ENCODE assay signal across 16 cellular contexts in genomic region chr15:74228723-74229081, GRCh38. TPM values are rescaled to one million over a fixed set of nuclear protein-coding genes. Genes with fewer than 3 reads are reported as not detected.
DNase-seq lines count a peak whose midpoint lies in the region; ATAC-seq, FAIRE-seq and TF ChIP-seq lines count a peak whose summit lies in the region.
"Had no signal": no experiment of that assay in that cellular context is flagged by ENCODE, and none has a peak within 500 bp of the region (broad histone marks: within the 10 kb centered on the region; RNA-seq: fewer than 3 reads in every experiment).

No MANE protein-coding gene starts in this region.

- H3K9me3 Mint-ChIP-seq in astrocyte (ENCODE audit: unreplicated experiment) (no peaks in the 10 kb centered on the region), mesothelial cell of epicardium (no peaks in the 10 kb centered on the region), H9 (peaks cover 0 to 2% of the 10 kb centered on the region in 2 experiments; a peak in 1 of 5 replicates)
- H3K9me3 Mint-ChIP-seq: activated T-cell treated with anti-CD3 and anti-CD28 coated beads, Interleukin-2, amount 50 U/mL, for 72 hours; stimulated activated naive CD8-positive, alpha-beta T cell treated with anti-CD3 and anti-CD28 coated beads, Interleukin-15, Interleukin-2, amounts not matched to agents 100 ng/mL and 50 ng/mL, for 24 hours had no signal

- H3K23me2 ChIP-seq in H9 (ENCODE audit: insufficient read length, low read depth, low read length, poor library complexity, severe bottlenecking) = peaks cover 2% of the 10 kb centered on the region

- H3K23ac ChIP-seq in H9 (ENCODE audit: insufficient read length, low read depth, low read length) = no peak overlapping the region

- no peak for TF ChIP-seq CTCF in astrocyte (IDR thresholded peaks at IDR 0.05; ENCODE audit: insufficient read depth, low read depth, low read length)
- TF ChIP-seq CTCF in mesothelial cell of epicardium (IDR thresholded peaks at IDR 0.05; ENCODE audit: unreplicated experiment) = no peak
- no peak for TF ChIP-seq CTCF in suprapubic skin (IDR thresholded peaks at IDR 0.05)
- no peak for TF ChIP-seq CTCF in H9 (conservative IDR thresholded peaks at IDR 0.05)

- H3K27me3 ChIP-seq in astrocyte (ENCODE audit: insufficient read depth, low read length) = no peaks in the 10 kb centered on the region
- H3K27me3 ChIP-seq in suprapubic skin = peaks cover 40% of the 10 kb centered on the region
- peaks cover 8% of the 10 kb centered on the region; the same call in 1 of the 2 replicates for H3K27me3 ChIP-seq in H9 (ENCODE audit: insufficient read depth, low read length)
- H3K27me3 ChIP-seq: BLaER1 treated with 17β-estradiol and CSF1 and Interleukin-3, amounts not matched to agents 10 nM and 100 nM had no signal

- no peak overlapping the region; the same call in 1 of the 2 replicates for H3K14ac ChIP-seq in H9 (ENCODE audit: insufficient read depth, low read length)

- H3K79me2 ChIP-seq in astrocyte (ENCODE audit: insufficient read depth, low read length) = no peaks in the 10 kb centered on the region
- H3K79me2 ChIP-seq in H9 (ENCODE audit: insufficient read depth, low read length) = no peaks in the 10 kb centered on the region

- H3K4me2 ChIP-seq in astrocyte (ENCODE audit: low read length) (peak overlapping the region; percentile 60), H9 (ENCODE audit: insufficient read depth, insufficient read length, low read length) (no peak overlapping the region)
- H3K4me2 ChIP-seq: BLaER1 treated with 17β-estradiol and CSF1 and Interleukin-3, amounts not matched to agents 10 nM and 100 nM; KMS-11 had no signal

- FAIRE-seq in astrocyte (lab: Jason Lieb, UNC) = no peak

- no peak overlapping the region for H3K27ac ChIP-seq in astrocyte (ENCODE audit: low read depth, low read length)
- H3K27ac ChIP-seq in suprapubic skin = no peak overlapping the region
- no peak overlapping the region for H3K27ac ChIP-seq in H9 (ENCODE audit: insufficient read length, low read depth, low read length)
- H3K27ac ChIP-seq: BLaER1 treated with 17β-estradiol and CSF1 and Interleukin-3, amounts not matched to agents 10 nM and 100 nM; KMS-11 had no signal

- H3K27me3 Mint-ChIP-seq in astrocyte (ENCODE audit: low read depth, unreplicated experiment) (peaks cover 53% of the 10 kb centered on the region), mesothelial cell of epicardium (ENCODE audit: low read depth) (peaks cover 26% of the 10 kb centered on the region), H9 (ENCODE audit: low read depth) (peaks cover 85% of the 10 kb centered on the region)

- no peak for TF ChIP-seq POLR2A in suprapubic skin (IDR thresholded peaks at IDR 0.05)

- H3K4me1 Mint-ChIP-seq in astrocyte (ENCODE audit: low read depth, unreplicated experiment) (peaks cover 15% of the 10 kb centered on the region), mesothelial cell of epicardium (peaks cover 29% of the 10 kb centered on the region), H9 (peaks cover 42 to 56% of the 10 kb centered on the region in 2 experiments)

- H3K4me3 ChIP-seq in astrocyte (ENCODE audit: insufficient read depth, low read depth, low read length) (no peak overlapping the region), suprapubic skin (no peak overlapping the region)
- H3K4me3 ChIP-seq: BLaER1 treated with 17β-estradiol and CSF1 and Interleukin-3, amounts not matched to agents 10 nM and 100 nM had no signal

- H4K5ac ChIP-seq in H9 (ENCODE audit: insufficient read length, low read depth, low read length) = no peak overlapping the region

- H3K79me1 ChIP-seq in H9 (ENCODE audit: insufficient read depth, low read depth, low read length, poor library complexity, severe bottlenecking) = no peaks in the 10 kb centered on the region

- no peak overlapping the region for H3K56ac ChIP-seq in H9 (ENCODE audit: insufficient read length, low read depth, low read length)

- H2BK5ac ChIP-seq in H9 (ENCODE audit: insufficient read length, low read length) = no peak overlapping the region

- H3K27ac Mint-ChIP-seq in astrocyte (ENCODE audit: unreplicated experiment) (no peak overlapping the region), mesothelial cell of epicardium (peak overlapping the region; percentile 63), H9 (peak overlapping the region in 1 of 3 experiments; percentile 38; a peak in 1 of 7 replicates)
- H3K27ac Mint-ChIP-seq: activated CD4-positive, alpha-beta T cell treated with anti-CD3 and anti-CD28 coated beads for 36 hours; activated T-cell treated with anti-CD3 and anti-CD28 coated beads, Interleukin-2, amount 50 U/mL, for 72 hours; progenitor cell of endocrine pancreas; stimulated activated naive CD8-positive, alpha-beta T cell treated with anti-CD3 and anti-CD28 coated beads, Interleukin-15, Interleukin-2, amounts not matched to agents 100 ng/mL and 50 ng/mL, for 24 hours had no signal

- H3K36me3 Mint-ChIP-seq in astrocyte (ENCODE audit: low read depth, unreplicated experiment) = no peaks in the 10 kb centered on the region
- no peaks in the 10 kb centered on the region for H3K36me3 Mint-ChIP-seq in mesothelial cell of epicardium
- H3K36me3 Mint-ChIP-seq in H9 (ENCODE audit: insufficient read depth in 1 of 3, low read depth in 3 of 3) = peaks cover 0 to 2% (median 0%) of the 10 kb centered on the region in 3 experiments; a peak in 1 of 7 replicates

- H4K20me1 ChIP-seq in astrocyte (ENCODE audit: insufficient read depth, low read length) = no peaks in the 10 kb centered on the region
- H4K20me1 ChIP-seq in H9 (ENCODE audit: control insufficient read depth, insufficient read depth, insufficient read length) = no peaks in the 10 kb centered on the region
- H4K20me1 ChIP-seq: BLaER1 treated with 17β-estradiol and CSF1 and Interleukin-3, amounts not matched to agents 10 nM and 100 nM had no signal

- no peaks in the 10 kb centered on the region for H3K36me3 ChIP-seq in astrocyte (ENCODE audit: insufficient read depth, low read length)
- no peaks in the 10 kb centered on the region for H3K36me3 ChIP-seq in suprapubic skin
- H3K36me3 ChIP-seq: BLaER1 treated with 17β-estradiol and CSF1 and Interleukin-3, amounts not matched to agents 10 nM and 100 nM had no signal

- DNase-seq in DMS79 treated with DMSO at 0.1 percent for 48 hours (lab: John Stamatoyannopoulos, UW) = peak; percentile 68
- peak; percentile 32 for DNase-seq in NCI-H2029 treated with DMSO at 0.1 percent for 48 hours (lab: John Stamatoyannopoulos, UW)
- peak; percentile 24 for DNase-seq in astrocyte (ENCODE audit: low read depth)
- DNase-seq in mesothelial cell of epicardium (ENCODE audit: low spot score in 2 of 2, unreplicated experiment in 2 of 2) = no peak
- no peak for DNase-seq in suprapubic skin (ENCODE audit: low spot score in 2 of 2)
- no peak for DNase-seq in H9
- DNase-seq: activated CD4-positive, alpha-beta T cell treated with anti-CD3 and anti-CD28 coated beads for 36 hours; activated T-cell treated with anti-CD3 and anti-CD28 coated beads, Interleukin-2, amount 50 U/mL, for 72 hours; stimulated activated CD4-positive, alpha-beta T cell treated with anti-CD3 and anti-CD28 coated beads, Interleukin-4, amount 100 ng/mL, for 4 hours had no signal

- WGBS in suprapubic skin = 29% methylated on average over 13 of the region's 17 CpGs
- WGBS in H9 (ENCODE audit: extremely low coverage, insufficient read length, low lambda C conversion rate) = no CpG with 5 or more reads among the region's 17 CpGs

- H3K18ac ChIP-seq in H9 (ENCODE audit: insufficient read length, low read depth, low read length) = no peak overlapping the region

- no peak overlapping the region for H2BK12ac ChIP-seq in H9 (ENCODE audit: insufficient read length, low read depth, low read length)

- no peak overlapping the region for H2AK5ac ChIP-seq in H9 (ENCODE audit: insufficient read length, low read length)

- H3T11ph ChIP-seq in H9 (ENCODE audit: low read length) = no peak overlapping the region

- no peak overlapping the region for H2BK15ac ChIP-seq in H9 (ENCODE audit: low read depth, low read length)

- H3K4ac ChIP-seq in H9 (ENCODE audit: low read depth, low read length) = no peak overlapping the region

- no peaks in the 10 kb centered on the region for H3K9me3 ChIP-seq in astrocyte (ENCODE audit: insufficient read depth, low read depth, low read length)
- no peaks in the 10 kb centered on the region for H3K9me3 ChIP-seq in suprapubic skin
- H3K9me3 ChIP-seq in H9 (ENCODE audit: control insufficient read depth, low read depth, low read length) = no peaks in the 10 kb centered on the region
- H3K9me3 ChIP-seq: BLaER1 treated with 17β-estradiol and CSF1 and Interleukin-3, amounts not matched to agents 10 nM and 100 nM had no signal

- TF ChIP-seq EP300 in suprapubic skin (IDR thresholded peaks at IDR 0.05) = no peak

- H4K8ac ChIP-seq in H9 (replicated peaks; ENCODE audit: insufficient read length, low read depth, low read length) = no peak overlapping the region

- no peak overlapping the region for H4K91ac ChIP-seq in H9 (ENCODE audit: insufficient read length, low read depth, low read length)

- H2BK120ac ChIP-seq in H9 (ENCODE audit: low read depth, low read length, poor library complexity, severe bottlenecking) = no peak overlapping the region

- H3K4me1 ChIP-seq in astrocyte (ENCODE audit: insufficient read depth, low read length) (peaks cover 24% of the 10 kb centered on the region), suprapubic skin (peaks cover 10% of the 10 kb centered on the region), H9 (ENCODE audit: insufficient read depth, low read length) (no peaks in the 10 kb centered on the region)

- peak overlapping the region; percentile 51 for H2AFZ ChIP-seq in astrocyte (ENCODE audit: low read depth, low read length)
- no peak overlapping the region for H2AFZ ChIP-seq in H9 (ENCODE audit: low read length)

- H3K9ac ChIP-seq in astrocyte (ENCODE audit: low read length) (no peak overlapping the region), H9 (ENCODE audit: extremely low read depth, insufficient read length, low read length) (no peak overlapping the region)
- H3K9ac ChIP-seq: BLaER1 treated with 17β-estradiol and CSF1 and Interleukin-3, amounts not matched to agents 10 nM and 100 nM; KMS-11 had no signal

- H2BK20ac ChIP-seq in H9 (ENCODE audit: low read depth, low read length, poor library complexity, severe bottlenecking) = no peak overlapping the region

- ATAC-seq in HG03139 (IDR thresholded peaks at IDR 0.05; ENCODE audit: unreplicated experiment) (no peak), GM18502 (IDR thresholded peaks at IDR 0.05; ENCODE audit: poor library complexity, unreplicated experiment) (no peak)
- ATAC-seq: activated CD4-positive, alpha-beta T cell treated with anti-CD3 and anti-CD28 coated beads for 36 hours; activated T-cell treated with anti-CD3 and anti-CD28 coated beads, Interleukin-2, amount 50 U/mL, for 72 hours had no signal

- no peak overlapping the region for H3K4me3 Mint-ChIP-seq in astrocyte (ENCODE audit: unreplicated experiment)
- no peak overlapping the region for H3K4me3 Mint-ChIP-seq in mesothelial cell of epicardium
- H3K4me3 Mint-ChIP-seq in H9 = no peak overlapping the region
- H3K4me3 Mint-ChIP-seq: activated CD4-positive, alpha-beta T cell treated with anti-CD3 and anti-CD28 coated beads for 36 hours; activated T-cell treated with anti-CD3 and anti-CD28 coated beads, Interleukin-2, amount 50 U/mL, for 72 hours; stimulated activated naive CD8-positive, alpha-beta T cell treated with anti-CD3 and anti-CD28 coated beads, Interleukin-15, Interleukin-2, amounts not matched to agents 100 ng/mL and 50 ng/mL, for 24 hours had no signal

RNA-seq across cellular contexts. Expression of gene CCDC33, which starts 7.4 kb away (rescaled TPM):
- total RNA-seq in astrocyte (0.41 and 0.96 TPM in 2 replicates), mesothelial cell of epicardium (4.2 to 6.4 TPM (median 5.0 TPM) in 3 replicates), suprapubic skin (under 1 TPM in 1 of 4 donors, not detected in 3; 0.60 TPM), H9 (2021) (4.5 and 4.6 TPM in 2 replicates)
- total RNA-seq: activated CD4-positive, alpha-beta T cell treated with anti-CD3 and anti-CD28 coated beads for 36 hours; activated T-cell treated with anti-CD3 and anti-CD28 coated beads, Interleukin-2, amount 50 U/mL, for 72 hours; mesenteric fat pad had no signal

RNA-seq across cellular contexts. Expression of gene STRA6, which starts 26.1 kb away (rescaled TPM):
- total RNA-seq in astrocyte (7.2 and 13.7 TPM in 2 replicates), mesothelial cell of epicardium (101 to 114 TPM (median 111 TPM) in 3 replicates), suprapubic skin (under 1 TPM in 2 of 4 donors, not detected in 2; 0.26 to 0.39 TPM), H9 (2021) (11.2 and 12.8 TPM in 2 replicates)
- total RNA-seq: activated CD4-positive, alpha-beta T cell treated with anti-CD3 and anti-CD28 coated beads for 36 hours; mesenteric fat pad had no signal

RNA-seq across cellular contexts. Expression of gene ISLR, which starts 55.2 kb away (rescaled TPM):
- total RNA-seq in astrocyte = 1.6 and 3.6 TPM in 2 replicates
- total RNA-seq in mesothelial cell of epicardium = 59.8 to 66.8 TPM (median 64.9 TPM) in 3 replicates
- total RNA-seq in suprapubic skin = 10 to 100 TPM; 11.5 to 41.1 (median 18.1) TPM
- total RNA-seq in H9 (2021) = 0.11 and 0.35 TPM in 2 replicates
- total RNA-seq: activated CD4-positive, alpha-beta T cell treated with anti-CD3 and anti-CD28 coated beads for 36 hours; progenitor cell of endocrine pancreas had no signal

Comparison
In these comparisons a context has a peak if more than half of its experiments do, and no peak if none do; other contexts are left out.
1. DNase-seq: peak in DMS79 treated with DMSO at 0.1 percent for 48 hours (single experiment), NCI-H2029 treated with DMSO at 0.1 percent for 48 hours (single experiment) and astrocyte (single experiment); none in mesothelial cell of epicardium (0 of 2), suprapubic skin (0 of 2) and H9 (single experiment).